ENCODE assay signal across 8 cellular contexts in the genomic region with DNA sequence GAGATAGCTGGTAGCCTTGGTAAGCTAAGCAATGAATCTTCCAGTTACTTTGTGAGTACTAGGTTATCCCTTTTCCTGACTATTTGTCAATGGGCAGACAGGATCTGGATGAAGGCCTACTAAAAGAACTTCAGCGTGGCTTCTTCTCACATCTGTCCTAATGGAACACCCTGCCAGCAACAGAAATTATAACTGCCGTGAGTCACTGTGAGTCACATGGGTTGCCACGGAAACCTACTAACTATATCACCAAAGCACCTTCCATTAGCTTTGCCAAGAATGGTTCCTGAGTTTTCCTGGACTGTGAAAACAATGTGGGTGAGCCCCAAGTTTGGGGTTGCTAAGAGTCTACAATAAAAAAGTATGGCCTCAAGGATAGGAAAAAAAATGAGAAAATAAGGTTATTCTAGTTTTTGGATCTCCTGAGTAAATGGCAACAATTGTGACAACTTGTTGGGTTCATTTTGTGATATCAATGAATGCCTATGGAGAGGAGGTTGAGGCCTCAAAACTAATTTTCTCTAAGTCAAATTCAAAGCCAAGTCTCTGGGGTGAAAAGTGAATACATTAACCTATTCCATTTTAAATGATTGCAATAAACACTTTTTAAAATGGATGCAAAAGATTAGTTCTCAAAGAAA.
DNase-seq lines count a peak whose midpoint lies in the region; ATAC-seq and TF ChIP-seq lines count a peak whose summit lies in the region.

No MANE protein-coding gene starts in this region.

- no peak overlapping the region for H3K9ac ChIP-seq in colonic mucosa (ENCODE audit: low read depth in 2 of 2, low read length in 2 of 2)

- peak overlapping the region; percentile 31 for H3K27ac Mint-ChIP-seq in osteocyte (ENCODE audit: unreplicated experiment)

- peaks cover 4% of the 10 kb centered on the region for H3K27me3 ChIP-seq in Panc1 (ENCODE audit: control insufficient read depth, insufficient read depth, low read length)
- H3K27me3 ChIP-seq in colonic mucosa: no peaks in the 10 kb centered on the region

- in situ Hi-C loops in Panc1 (cut with HindIII; ENCODE audit: low pct_unique_long_range_greater_than_20kb, low sequenced_read_pairs): no loop called here

- CTCF ChIA-PET in Panc1 (lab: Charles Lee): no interaction called here

- POLR2A ChIA-PET in Panc1 (lab: Charles Lee): no interaction called here

- TF ChIP-seq CTCF in Panc1 (IDR thresholded peaks at IDR 0.05): no peak
- TF ChIP-seq CTCF in colonic mucosa (IDR thresholded peaks at IDR 0.05): no peak
- TF ChIP-seq CTCF in osteocyte (IDR thresholded peaks at IDR 0.05): no peak

- peaks cover 18% of the 10 kb centered on the region for H3K4me1 Mint-ChIP-seq in osteocyte (ENCODE audit: unreplicated experiment)

- ATAC-seq in Panc1 (peak; percentile 75), GM19324 (IDR thresholded peaks at IDR 0.05; ENCODE audit: low FRiP score, unreplicated experiment) (no peak)

- H3K9me3 ChIP-seq in Panc1 (ENCODE audit: control insufficient read depth, insufficient read depth, low read depth, low read length) (no peaks in the 10 kb centered on the region), colonic mucosa (no peaks in the 10 kb centered on the region)

- H3K4me1 ChIP-seq in Panc1 (ENCODE audit: control insufficient read depth, insufficient read depth, low read length) (no peaks in the 10 kb centered on the region), colonic mucosa (no peaks in the 10 kb centered on the region)

- BruUV-seq in Panc1 (replicated peaks; lab: Mats Ljungman, UMichigan): no TSS peak

- H3K4me3 ChIP-seq in Panc1 (ENCODE audit: low read depth in 2 of 2, low read length in 2 of 2) (no peak overlapping the region), colonic mucosa (no peak overlapping the region)

- no peak overlapping the region for H3K4me3 Mint-ChIP-seq in osteocyte (ENCODE audit: unreplicated experiment)

- H3K9me3 Mint-ChIP-seq in osteocyte (ENCODE audit: unreplicated experiment): no peaks in the 10 kb centered on the region

- intact Hi-C loops in Panc1 (cut with micrococcal nuclease; ENCODE audit: unreplicated experiment) (no loop called here), colonic mucosa (cut with DNase I) (no loop called here)

- no peak overlapping the region for H3K27ac ChIP-seq in Panc1 (ENCODE audit: low read length)
- no peak overlapping the region for H3K27ac ChIP-seq in colonic mucosa

- H3K36me3 ChIP-seq in Panc1 (ENCODE audit: control insufficient read depth, insufficient read depth, low read length): no peaks in the 10 kb centered on the region
- H3K36me3 ChIP-seq in colonic mucosa: no peaks in the 10 kb centered on the region

- H3K27me3 Mint-ChIP-seq in osteocyte (ENCODE audit: unreplicated experiment): no peaks in the 10 kb centered on the region

- peaks cover 2% of the 10 kb centered on the region for H3K36me3 Mint-ChIP-seq in osteocyte (ENCODE audit: unreplicated experiment)

- DNase-seq in HCEC 1CT (peak; percentile 93), Panc1 (ENCODE audit: low read depth, low spot score) (peak; percentile 10), colonic mucosa (peak; percentile 37), osteocyte (ENCODE audit: extremely low spot score, unreplicated experiment) (no peak), pons (ENCODE audit: low spot score) (no peak), GDM1 (lab: John Stamatoyannopoulos, UW) (no peak), NCI-H1092 (lab: John Stamatoyannopoulos, UW) (no peak)

Comparison
In these comparisons a context has a peak if more than half of its experiments do, and no peak if none do; other contexts are left out.
1. DNase-seq: peak in HCEC 1CT (single experiment), Panc1 (single experiment) and colonic mucosa (single experiment); none in osteocyte (single experiment), pons (single experiment), GDM1 (single experiment) and NCI-H1092 (single experiment).